In genomic region chr12:53288322-53288721, GRCh38 we compare ENCODE assay signal across 19 cellular contexts. TPM values are rescaled to one million over a fixed set of nuclear protein-coding genes. Genes with fewer than 3 reads are reported as not detected.
DNase-seq lines count a peak whose midpoint lies in the region; ATAC-seq, FAIRE-seq and TF ChIP-seq lines count a peak whose summit lies in the region.
"Had no signal": no experiment of that assay in that cellular context is flagged by ENCODE, and none has a peak within 500 bp of the region (broad histone marks: within the 10 kb centered on the region; RNA-seq: fewer than 3 reads in every experiment).

No MANE protein-coding gene starts in this region.

- TF ChIP-seq CTCF in endothelial cell (IDR thresholded peaks at IDR 0.05; ENCODE audit: unreplicated experiment) (no peak), prostate gland (IDR thresholded peaks at IDR 0.05) (no peak), D721Med (IDR thresholded peaks at IDR 0.05; ENCODE audit: insufficient read depth, missing control alignments) (no peak), natural killer cell (IDR thresholded peaks at IDR 0.05) (no peak)

- peak overlapping the region; percentile 20 to 48 for H3K27ac ChIP-seq in prostate gland
- H3K27ac ChIP-seq: heart left ventricle, neural progenitor cell had no signal

- TF ChIP-seq POLR2A in prostate gland (IDR thresholded peaks at IDR 0.05): no peak

- WGBS in prostate gland: 75% methylated on average over 6 of the region's 6 CpGs

- intact Hi-C loops in activated T-helper 1 cell treated with anti-CD3 and anti-CD28 coated beads, Interleukin-12 subunit alpha, Interleukin-12 subunit beta, Interleukin-2, Interleukin-4 antibody, amounts not matched to agents 30 ng/mL and 10 ng/mL and 1 ng/mL, durations not matched to agents 14 hours and 24 hours and 36 hours (cut with micrococcal nuclease): no loop called here
- intact Hi-C loops in prostate gland (cut with DNase I) (no loop called here), natural killer cell (cut with micrococcal nuclease) (no loop called here)

- peak overlapping the region; percentile 7 for H3K27ac Mint-ChIP-seq in activated naive CD8-positive, alpha-beta T cell
- no peak overlapping the region for H3K27ac Mint-ChIP-seq in activated naive CD8-positive, alpha-beta T cell treated with anti-CD3 and anti-CD28 coated beads for 36 hours
- peak overlapping the region; percentile 60 for H3K27ac Mint-ChIP-seq in activated T-helper 1 cell treated with anti-CD3 and anti-CD28 coated beads, Interleukin-12 subunit alpha, Interleukin-12 subunit beta, Interleukin-2, Interleukin-4 antibody, amounts not matched to agents 30 ng/mL and 10 ng/mL and 1 ng/mL, durations not matched to agents 14 hours and 24 hours and 36 hours
- H3K27ac Mint-ChIP-seq in endothelial cell (ENCODE audit: unreplicated experiment): peak overlapping the region; percentile 7
- H3K27ac Mint-ChIP-seq in natural killer cell: peak overlapping the region in 1 of 2 donors; percentile 60

- H3K27me3 ChIP-seq in prostate gland (replicated peaks; ENCODE audit: insufficient read depth): no peaks in the 10 kb centered on the region
- H3K27me3 ChIP-seq: heart left ventricle, neural progenitor cell had no signal

- peaks cover 15% of the 10 kb centered on the region for H3K4me1 Mint-ChIP-seq in activated naive CD8-positive, alpha-beta T cell (ENCODE audit: low read depth)
- peaks cover 17% of the 10 kb centered on the region for H3K4me1 Mint-ChIP-seq in activated naive CD8-positive, alpha-beta T cell treated with anti-CD3 and anti-CD28 coated beads for 36 hours
- peaks cover 7% of the 10 kb centered on the region for H3K4me1 Mint-ChIP-seq in activated T-helper 1 cell treated with anti-CD3 and anti-CD28 coated beads, Interleukin-12 subunit alpha, Interleukin-12 subunit beta, Interleukin-2, Interleukin-4 antibody, amounts not matched to agents 30 ng/mL and 10 ng/mL and 1 ng/mL, durations not matched to agents 14 hours and 24 hours and 36 hours (ENCODE audit: low read depth)
- H3K4me1 Mint-ChIP-seq in endothelial cell (ENCODE audit: unreplicated experiment) (peaks cover 12% of the 10 kb centered on the region), natural killer cell (peaks cover 7 to 8% of the 10 kb centered on the region in 2 donors)

- no peak for FAIRE-seq in D721Med (lab: Jason Lieb, UNC)

- peaks cover 8% of the 10 kb centered on the region for H3K4me1 ChIP-seq in prostate gland (replicated peaks)
- H3K4me1 ChIP-seq: heart left ventricle, neural progenitor cell had no signal

- DNase-seq in activated naive CD8-positive, alpha-beta T cell treated with anti-CD3 and anti-CD28 coated beads for 36 hours: no peak
- DNase-seq in activated T-helper 1 cell treated with anti-CD3 and anti-CD28 coated beads, Interleukin-12 subunit alpha, Interleukin-12 subunit beta, Interleukin-2, Interleukin-4 antibody, amounts not matched to agents 30 ng/mL and 10 ng/mL and 1 ng/mL, durations not matched to agents 14 hours and 24 hours and 36 hours (ENCODE audit: low spot score): no peak
- DNase-seq in endothelial cell (ENCODE audit: low spot score) (no peak), prostate gland (ENCODE audit: low spot score) (peak; percentile 13), HPDE6-E6E7 (ENCODE audit: extremely low spot score) (no peak), D721Med (ENCODE audit: insufficient read length, low spot score) (no peak), natural killer cell (no peak)
- DNase-seq: cerebellar nuclear complex, GOT3, NCI-H1092, NCI-H187 had no signal

- H3K9me3 ChIP-seq in prostate gland: no peaks in the 10 kb centered on the region
- H3K9me3 ChIP-seq: heart left ventricle had no signal

- no peak overlapping the region for H3K4me3 ChIP-seq in prostate gland
- H3K4me3 ChIP-seq: heart left ventricle, neural progenitor cell had no signal

- H3K27me3 Mint-ChIP-seq in activated naive CD8-positive, alpha-beta T cell: no peaks in the 10 kb centered on the region
- no peaks in the 10 kb centered on the region for H3K27me3 Mint-ChIP-seq in activated naive CD8-positive, alpha-beta T cell treated with anti-CD3 and anti-CD28 coated beads for 36 hours
- no peaks in the 10 kb centered on the region for H3K27me3 Mint-ChIP-seq in activated T-helper 1 cell treated with anti-CD3 and anti-CD28 coated beads, Interleukin-12 subunit alpha, Interleukin-12 subunit beta, Interleukin-2, Interleukin-4 antibody, amounts not matched to agents 30 ng/mL and 10 ng/mL and 1 ng/mL, durations not matched to agents 14 hours and 24 hours and 36 hours (ENCODE audit: insufficient read depth)
- H3K27me3 Mint-ChIP-seq in endothelial cell (ENCODE audit: unreplicated experiment) (peaks cover 10% of the 10 kb centered on the region), natural killer cell (ENCODE audit: low read depth in 2 of 2) (no peaks in the 10 kb centered on the region)
- H3K27me3 Mint-ChIP-seq: memory B cell had no signal

- H3K36me3 Mint-ChIP-seq in activated naive CD8-positive, alpha-beta T cell: peaks cover 10% of the 10 kb centered on the region
- H3K36me3 Mint-ChIP-seq in activated naive CD8-positive, alpha-beta T cell treated with anti-CD3 and anti-CD28 coated beads for 36 hours: peaks cover 55% of the 10 kb centered on the region
- H3K36me3 Mint-ChIP-seq in activated T-helper 1 cell treated with anti-CD3 and anti-CD28 coated beads, Interleukin-12 subunit alpha, Interleukin-12 subunit beta, Interleukin-2, Interleukin-4 antibody, amounts not matched to agents 30 ng/mL and 10 ng/mL and 1 ng/mL, durations not matched to agents 14 hours and 24 hours and 36 hours (ENCODE audit: low read depth): peaks cover 43% of the 10 kb centered on the region
- H3K36me3 Mint-ChIP-seq in endothelial cell (ENCODE audit: low read depth, unreplicated experiment): peaks cover 13% of the 10 kb centered on the region
- H3K36me3 Mint-ChIP-seq in natural killer cell: no peaks in the 10 kb centered on the region
- H3K36me3 Mint-ChIP-seq: memory B cell had no signal

- no peak overlapping the region for H3K4me3 Mint-ChIP-seq in activated naive CD8-positive, alpha-beta T cell
- no peak overlapping the region for H3K4me3 Mint-ChIP-seq in activated naive CD8-positive, alpha-beta T cell treated with anti-CD3 and anti-CD28 coated beads for 36 hours
- no peak overlapping the region for H3K4me3 Mint-ChIP-seq in activated T-helper 1 cell treated with anti-CD3 and anti-CD28 coated beads, Interleukin-12 subunit alpha, Interleukin-12 subunit beta, Interleukin-2, Interleukin-4 antibody, amounts not matched to agents 30 ng/mL and 10 ng/mL and 1 ng/mL, durations not matched to agents 14 hours and 24 hours and 36 hours
- H3K4me3 Mint-ChIP-seq in endothelial cell (ENCODE audit: unreplicated experiment): no peak overlapping the region
- H3K4me3 Mint-ChIP-seq in natural killer cell: no peak overlapping the region
- H3K4me3 Mint-ChIP-seq: activated T-cell treated with anti-CD3 and anti-CD28 coated beads, Interleukin-2, amount 50 U/mL, for 4 hours; memory B cell; neural progenitor cell had no signal

- no peak for ATAC-seq in natural killer cell

- H3K9me3 Mint-ChIP-seq in activated naive CD8-positive, alpha-beta T cell (ENCODE audit: low read depth): no peaks in the 10 kb centered on the region
- H3K9me3 Mint-ChIP-seq in activated naive CD8-positive, alpha-beta T cell treated with anti-CD3 and anti-CD28 coated beads for 36 hours: no peaks in the 10 kb centered on the region
- no peaks in the 10 kb centered on the region for H3K9me3 Mint-ChIP-seq in activated T-helper 1 cell treated with anti-CD3 and anti-CD28 coated beads, Interleukin-12 subunit alpha, Interleukin-12 subunit beta, Interleukin-2, Interleukin-4 antibody, amounts not matched to agents 30 ng/mL and 10 ng/mL and 1 ng/mL, durations not matched to agents 14 hours and 24 hours and 36 hours
- H3K9me3 Mint-ChIP-seq in endothelial cell (ENCODE audit: unreplicated experiment): no peaks in the 10 kb centered on the region
- no peaks in the 10 kb centered on the region for H3K9me3 Mint-ChIP-seq in natural killer cell
- H3K9me3 Mint-ChIP-seq: activated T-cell treated with anti-CD3 and anti-CD28 coated beads, Interleukin-2, amount 50 U/mL, for 4 hours; memory B cell; neural progenitor cell had no signal

- H3K36me3 ChIP-seq in prostate gland: no peaks in the 10 kb centered on the region
- H3K36me3 ChIP-seq: neural progenitor cell had no signal

RNA-seq across cellular contexts. Expression of gene PFDN5, which starts 7.0 kb away (rescaled TPM):
- 100 to 1,000 TPM; 309 to 321 TPM for total RNA-seq in activated naive CD8-positive, alpha-beta T cell treated with anti-CD3 and anti-CD28 coated beads for 36 hours
- 344 and 350 TPM in 2 replicates for total RNA-seq in activated T-helper 1 cell treated with anti-CD3 and anti-CD28 coated beads, Interleukin-12 subunit alpha, Interleukin-12 subunit beta, Interleukin-2, Interleukin-4 antibody, amounts not matched to agents 30 ng/mL and 10 ng/mL and 1 ng/mL, durations not matched to agents 14 hours and 24 hours and 36 hours
- total RNA-seq in endothelial cell (ENCODE audit: unreplicated experiment): 444 TPM
- 100 to 1,000 TPM; 552 to 673 TPM for total RNA-seq in prostate gland
- total RNA-seq in natural killer cell: 100 to 1,000 TPM; 365 to 450 (median 439) TPM

RNA-seq across cellular contexts. Expression of gene MYG1, which starts 11.2 kb away (rescaled TPM):
- total RNA-seq in activated naive CD8-positive, alpha-beta T cell treated with anti-CD3 and anti-CD28 coated beads for 36 hours: 10 to 100 TPM; 73.4 to 79.7 TPM
- total RNA-seq in activated T-helper 1 cell treated with anti-CD3 and anti-CD28 coated beads, Interleukin-12 subunit alpha, Interleukin-12 subunit beta, Interleukin-2, Interleukin-4 antibody, amounts not matched to agents 30 ng/mL and 10 ng/mL and 1 ng/mL, durations not matched to agents 14 hours and 24 hours and 36 hours: 107 and 111 TPM in 2 replicates
- total RNA-seq in endothelial cell (ENCODE audit: unreplicated experiment): 55.3 TPM
- total RNA-seq in prostate gland: 10 to 100 TPM; 48.1 to 75.4 TPM
- total RNA-seq in natural killer cell: 10 to 100 TPM; 22.8 to 30.6 (median 28.1) TPM

RNA-seq across cellular contexts. Expression of gene ESPL1, which starts 20.2 kb away (rescaled TPM):
- 10 to 100 TPM; 66.3 to 67.7 TPM for total RNA-seq in activated naive CD8-positive, alpha-beta T cell treated with anti-CD3 and anti-CD28 coated beads for 36 hours
- total RNA-seq in activated T-helper 1 cell treated with anti-CD3 and anti-CD28 coated beads, Interleukin-12 subunit alpha, Interleukin-12 subunit beta, Interleukin-2, Interleukin-4 antibody, amounts not matched to agents 30 ng/mL and 10 ng/mL and 1 ng/mL, durations not matched to agents 14 hours and 24 hours and 36 hours: 61.2 and 68.4 TPM in 2 replicates
- 11.8 TPM for total RNA-seq in endothelial cell (ENCODE audit: unreplicated experiment)
- total RNA-seq in prostate gland: 1 to 10 TPM in 1 of 2 donors, under 1 TPM in 1; 0.55 to 6.1 TPM
- 1 to 10 TPM; 1.9 to 5.8 (median 3.1) TPM for total RNA-seq in natural killer cell

RNA-seq across cellular contexts. Expression of gene AAAS, which starts 33.1 kb away (rescaled TPM):
- total RNA-seq in activated naive CD8-positive, alpha-beta T cell treated with anti-CD3 and anti-CD28 coated beads for 36 hours: 10 to 100 TPM; 79.9 to 86.4 TPM
- 81.4 and 85.7 TPM in 2 replicates for total RNA-seq in activated T-helper 1 cell treated with anti-CD3 and anti-CD28 coated beads, Interleukin-12 subunit alpha, Interleukin-12 subunit beta, Interleukin-2, Interleukin-4 antibody, amounts not matched to agents 30 ng/mL and 10 ng/mL and 1 ng/mL, durations not matched to agents 14 hours and 24 hours and 36 hours
- 56.2 TPM for total RNA-seq in endothelial cell (ENCODE audit: unreplicated experiment)
- 10 to 100 TPM; 50.7 to 79.3 TPM for total RNA-seq in prostate gland
- 10 to 100 TPM; 34.3 to 50.4 (median 45.0) TPM for total RNA-seq in natural killer cell

RNA-seq across cellular contexts. Expression of gene SP7, which starts 47.8 kb away (rescaled TPM):
- total RNA-seq in activated naive CD8-positive, alpha-beta T cell treated with anti-CD3 and anti-CD28 coated beads for 36 hours: not detected
- total RNA-seq in activated T-helper 1 cell treated with anti-CD3 and anti-CD28 coated beads, Interleukin-12 subunit alpha, Interleukin-12 subunit beta, Interleukin-2, Interleukin-4 antibody, amounts not matched to agents 30 ng/mL and 10 ng/mL and 1 ng/mL, durations not matched to agents 14 hours and 24 hours and 36 hours: not detected in 2 replicates
- total RNA-seq in endothelial cell (ENCODE audit: unreplicated experiment) (3.6 TPM), prostate gland (not detected), natural killer cell (under 1 TPM in 1 of 3 donors, not detected in 2; 0.07 TPM)
- total RNA-seq: activated T-cell treated with anti-CD3 and anti-CD28 coated beads, Interleukin-2, amount 50 U/mL, for 4 hours; fibroblast of villous mesenchyme; heart left ventricle; temporal lobe; ureter had no signal
